In the genomic region with DNA sequence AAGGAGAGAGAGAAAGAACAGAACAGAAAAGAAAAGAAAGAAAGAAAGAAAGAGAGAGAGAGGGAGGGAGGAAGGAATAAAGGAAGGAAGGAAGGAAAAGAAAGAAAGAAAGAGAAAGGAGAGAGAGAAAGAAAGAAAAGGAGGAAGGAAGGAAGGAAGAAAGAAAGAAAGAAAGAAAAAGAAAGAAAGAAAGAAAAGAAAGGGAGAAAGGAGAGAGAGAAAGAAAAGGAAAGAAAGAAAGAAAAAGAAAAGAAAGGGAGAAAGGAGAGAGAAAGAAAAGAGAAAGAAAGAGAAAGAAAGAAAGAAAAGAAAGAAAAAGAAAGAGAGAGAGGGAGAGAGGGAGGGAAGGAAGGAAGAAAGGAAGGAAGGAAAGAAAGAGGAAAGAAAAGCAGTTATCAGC, we compare ENCODE assay signal across 30 cellular contexts.
"Had no signal": no experiment of that assay in that cellular context is flagged by ENCODE, and none has a peak within 500 bp of the region (broad histone marks: within the 10 kb centered on the region; RNA-seq: fewer than 3 reads in every experiment).

No MANE protein-coding gene starts in this region.

- H3K36me3 ChIP-seq: brain microvascular endothelial cell, heart right ventricle, WERI-Rb-1 had no signal

- H3K27me3 Mint-ChIP-seq: activated CD4-positive, alpha-beta memory T cell treated with anti-CD3 and anti-CD28 coated beads for 36 hours; activated CD4-positive, alpha-beta T cell treated with anti-CD3 and anti-CD28 coated beads for 36 hours; activated CD4-positive, alpha-beta T cell treated with anti-CD3 and anti-CD28 coated beads, Interleukin-2, amount 10 ng/mL, durations not matched to agents 24 days and 14 days; activated T-helper 17 cell treated with anti-CD3 and anti-CD28 coated beads, Interleukin-2, amount 50 U/mL, for 72 hours; central memory CD8-positive, alpha-beta T cell; dendritic cell treated with granulocyte-macrophage colony-stimulating factor and Interleukin-4, amounts not matched to agents 40 ng/mL and 50 ng/mL, for 4 days; T-cell had no signal

- DNase-seq: activated CD4-positive, alpha-beta memory T cell treated with anti-CD3 and anti-CD28 coated beads for 36 hours; activated CD4-positive, alpha-beta T cell treated with anti-CD3 and anti-CD28 coated beads for 36 hours; activated CD4-positive, alpha-beta T cell treated with anti-CD3 and anti-CD28 coated beads, Interleukin-2, amount 10 ng/mL, durations not matched to agents 24 days and 14 days; activated CD4-positive, CD25-positive, alpha-beta regulatory T cell; activated CD4-positive, CD25-positive, alpha-beta regulatory T cell treated with anti-CD3 and anti-CD28 coated beads, Interleukin-2, amount 50 U/mL, for 72 hours; activated CD8-positive, alpha-beta memory T cell treated with anti-CD3 and anti-CD28 coated beads for 24 hours; activated effector memory CD4-positive, alpha-beta T cell treated with Interleukin-2 at 50 U/mL for 16 hours; activated gamma-delta T cell treated with Interleukin-2 at 50 U/mL for 16 hours; activated naive CD4-positive, alpha-beta T cell treated with anti-CD3 and anti-CD28 coated beads, Interleukin-2, amount 50 U/mL, for 16 hours; activated naive CD4-positive, alpha-beta T cell treated with Interleukin-2 at 50 U/mL for 16 hours; activated T-cell treated with anti-CD3 and anti-CD28 coated beads, Interleukin-2, amount 50 U/mL, for 4 hours; amniotic stem cell; anterior cingulate cortex; brain microvascular endothelial cell; dorsolateral prefrontal cortex; effector memory CD4-positive, alpha-beta T cell; endodermal cell; foreskin fibroblast; gastrocnemius medialis; heart right ventricle; T-cell; T1000; WERI-Rb-1 had no signal

- H3K27ac ChIP-seq: brain microvascular endothelial cell, coronary artery, gastrocnemius medialis, heart right ventricle, WERI-Rb-1 had no signal

- H3K27ac Mint-ChIP-seq: activated CD4-positive, alpha-beta memory T cell treated with anti-CD3 and anti-CD28 coated beads for 36 hours; activated CD4-positive, alpha-beta T cell treated with anti-CD3 and anti-CD28 coated beads for 36 hours; activated CD4-positive, alpha-beta T cell treated with anti-CD3 and anti-CD28 coated beads, Interleukin-2, amount 10 ng/mL, durations not matched to agents 24 days and 14 days; activated naive CD8-positive, alpha-beta T cell; activated T-helper 17 cell treated with anti-CD3 and anti-CD28 coated beads, Interleukin-2, amount 50 U/mL, for 72 hours; dendritic cell treated with granulocyte-macrophage colony-stimulating factor and Interleukin-4, amounts not matched to agents 40 ng/mL and 50 ng/mL, for 4 days; endodermal cell; T-cell; T-helper 1 cell treated with Interleukin-12 subunit alpha and Interleukin-12 subunit beta and Interleukin-4 antibody, amounts not matched to agents 30 μg/mL and 1 μg/mL, for 36 hours had no signal

- H3K4me1 ChIP-seq: gastrocnemius medialis, heart right ventricle had no signal

- H3K27me3 ChIP-seq: brain microvascular endothelial cell, dorsolateral prefrontal cortex, gastrocnemius medialis had no signal

- H3K4me3 Mint-ChIP-seq: activated CD4-positive, alpha-beta memory T cell treated with anti-CD3 and anti-CD28 coated beads for 36 hours; activated CD4-positive, alpha-beta T cell treated with anti-CD3 and anti-CD28 coated beads for 36 hours; activated CD4-positive, alpha-beta T cell treated with anti-CD3 and anti-CD28 coated beads, Interleukin-2, amount 10 ng/mL, durations not matched to agents 24 days and 14 days; activated naive CD8-positive, alpha-beta T cell; activated T-cell treated with anti-CD3 and anti-CD28 coated beads, Interleukin-2, amount 50 U/mL, for 4 hours; activated T-helper 17 cell treated with anti-CD3 and anti-CD28 coated beads, Interleukin-2, amount 50 U/mL, for 72 hours; central memory CD8-positive, alpha-beta T cell; dendritic cell treated with granulocyte-macrophage colony-stimulating factor and Interleukin-4, amounts not matched to agents 40 ng/mL and 50 ng/mL, for 4 days; endodermal cell; T-cell; T-helper 1 cell treated with Interleukin-12 subunit alpha and Interleukin-12 subunit beta and Interleukin-4 antibody, amounts not matched to agents 30 μg/mL and 1 μg/mL, for 36 hours had no signal

- ATAC-seq: activated CD4-positive, alpha-beta T cell treated with anti-CD3 and anti-CD28 coated beads for 36 hours; activated T-cell treated with anti-CD3 and anti-CD28 coated beads, Interleukin-2, amount 50 U/mL, for 4 hours; activated T-helper 17 cell treated with anti-CD3 and anti-CD28 coated beads, Interleukin-2, amount 50 U/mL, for 72 hours; esophagus mucosa; gastrocnemius medialis; heart right ventricle; T-cell had no signal

- H3K9me3 ChIP-seq: gastrocnemius medialis, heart right ventricle had no signal

- H3K4me3 ChIP-seq: coronary artery, dorsolateral prefrontal cortex, gastrocnemius medialis, heart right ventricle had no signal

- H3K36me3 Mint-ChIP-seq: activated CD4-positive, alpha-beta memory T cell treated with anti-CD3 and anti-CD28 coated beads for 36 hours; activated naive CD8-positive, alpha-beta T cell; T-cell had no signal

- H3K4me1 Mint-ChIP-seq: activated CD4-positive, alpha-beta T cell treated with anti-CD3 and anti-CD28 coated beads for 36 hours; activated CD4-positive, alpha-beta T cell treated with anti-CD3 and anti-CD28 coated beads, Interleukin-2, amount 10 ng/mL, durations not matched to agents 24 days and 14 days; activated T-helper 17 cell treated with anti-CD3 and anti-CD28 coated beads, Interleukin-2, amount 50 U/mL, for 72 hours; central memory CD8-positive, alpha-beta T cell had no signal

- H3K9me3 Mint-ChIP-seq: activated CD4-positive, alpha-beta T cell treated with anti-CD3 and anti-CD28 coated beads, Interleukin-2, amount 10 ng/mL, durations not matched to agents 24 days and 14 days; activated T-cell treated with anti-CD3 and anti-CD28 coated beads, Interleukin-2, amount 50 U/mL, for 4 hours; activated T-helper 17 cell treated with anti-CD3 and anti-CD28 coated beads, Interleukin-2, amount 50 U/mL, for 72 hours; endodermal cell; T-helper 1 cell treated with Interleukin-12 subunit alpha and Interleukin-12 subunit beta and Interleukin-4 antibody, amounts not matched to agents 30 μg/mL and 1 μg/mL, for 36 hours had no signal
